In the genomic region with DNA sequence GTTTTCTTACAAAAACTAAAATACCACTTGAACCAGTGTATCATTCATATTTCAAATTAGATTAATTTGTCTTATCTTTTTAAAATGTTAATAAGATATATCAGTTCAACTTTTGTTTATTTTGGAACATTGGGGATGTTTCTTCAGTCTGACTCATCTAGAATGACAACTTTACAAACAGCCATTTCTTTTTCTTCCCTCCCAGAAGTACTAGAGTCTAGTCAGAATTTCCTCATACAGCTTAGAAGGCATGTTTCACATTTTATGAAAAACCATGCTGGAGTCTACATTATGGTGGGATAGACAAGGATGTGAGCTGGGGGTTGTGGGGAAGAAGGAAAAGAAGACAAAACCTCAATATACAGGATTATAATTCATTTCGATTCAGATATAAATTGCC, we compare ENCODE assay signal across 18 cellular contexts.
DNase-seq lines count a peak whose midpoint lies in the region; ATAC-seq and TF ChIP-seq lines count a peak whose summit lies in the region.
"Had no signal": no experiment of that assay in that cellular context is flagged by ENCODE, and none has a peak within 500 bp of the region (broad histone marks: within the 10 kb centered on the region; RNA-seq: fewer than 3 reads in every experiment).

No MANE protein-coding gene starts in this region.

- H3K4me1 ChIP-seq in ACC112 (ENCODE audit: control insufficient read depth, insufficient read depth, low read length, unreplicated experiment) (peaks cover 13% of the 10 kb centered on the region), SK-N-SH (ENCODE audit: control insufficient read depth in 1 of 2, insufficient read depth in 2 of 2, low read depth in 1 of 2, low read length in 1 of 2) (peaks cover 5 to 14% of the 10 kb centered on the region in 2 experiments), foreskin keratinocyte (no peaks in the 10 kb centered on the region)
- H3K4me1 ChIP-seq: A549 had no signal

- H3K36me3 ChIP-seq in ACC112 (ENCODE audit: insufficient read depth, low read length) = no peaks in the 10 kb centered on the region
- no peaks in the 10 kb centered on the region for H3K36me3 ChIP-seq in SK-N-SH (replicated peaks in 1 of 2; ENCODE audit: control insufficient read depth in 1 of 2, insufficient read depth in 2 of 2, low read length in 1 of 2)

- ATAC-seq in stimulated activated effector memory CD8-positive, alpha-beta T cell treated with anti-CD3 and anti-CD28 coated beads, Interleukin-12 subunit alpha, Interleukin-12 subunit beta, amount 100 ng/mL, for 72 hours = no peak
- ATAC-seq in HG02678 (IDR thresholded peaks at IDR 0.05; ENCODE audit: unreplicated experiment) (no peak), foreskin keratinocyte (no peak)
- ATAC-seq: A549, K562 had no signal

- intact Hi-C loops in Calu3 (cut with micrococcal nuclease; ENCODE audit: unreplicated experiment) = no loop called here

- no peaks in the 10 kb centered on the region for H4K20me1 ChIP-seq in SK-N-SH (ENCODE audit: insufficient read depth)

- TF ChIP-seq CTCF in SK-N-SH (IDR thresholded peaks at IDR 0.05) (no peak), choroid plexus epithelial cell (conservative IDR thresholded peaks at IDR 0.05; ENCODE audit: low read depth, low read length) (no peak), Calu3 (IDR thresholded peaks at IDR 0.05; ENCODE audit: unreplicated experiment) (no peak), foreskin keratinocyte (conservative IDR thresholded peaks at IDR 0.05) (no peak)

- H3K27me3 ChIP-seq in ACC112 (ENCODE audit: insufficient read depth, low read length) = no peaks in the 10 kb centered on the region
- no peaks in the 10 kb centered on the region for H3K27me3 ChIP-seq in SK-N-SH (ENCODE audit: insufficient read depth)
- no peaks in the 10 kb centered on the region for H3K27me3 ChIP-seq in foreskin keratinocyte

- no TSS peak for BruUV-seq in Calu3 (replicated peaks; lab: Mats Ljungman, UMichigan)

- no peaks in the 10 kb centered on the region for H3K9me2 ChIP-seq in SK-N-SH

- H3K27ac ChIP-seq in ACC112 (ENCODE audit: low read depth, low read length) = peak overlapping the region; percentile 20; the same call in 1 of the 2 replicates
- H3K27ac ChIP-seq in SK-N-SH (ENCODE audit: low read depth in 2 of 2, low read length in 1 of 2) = peak overlapping the region in 1 of 2 experiments; percentile 55; a peak in 1 of 4 replicates
- H3K27ac ChIP-seq in foreskin keratinocyte = no peak overlapping the region
- H3K27ac ChIP-seq: A549 had no signal

- no peak for TF ChIP-seq RAD21 in SK-N-SH (IDR thresholded peaks at IDR 0.05; ENCODE audit: low read length)

- H3K9me3 Mint-ChIP-seq in Calu3 (ENCODE audit: low read depth, unreplicated experiment) = no peaks in the 10 kb centered on the region
- H3K9me3 Mint-ChIP-seq in stimulated activated effector memory CD8-positive, alpha-beta T cell treated with anti-CD3 and anti-CD28 coated beads, Interleukin-12 subunit alpha, Interleukin-12 subunit beta, amount 100 ng/mL, for 72 hours = peaks cover 2% of the 10 kb centered on the region

- no peak overlapping the region for H3K4me3 ChIP-seq in ACC112 (ENCODE audit: low read depth, low read length)
- no peak overlapping the region for H3K4me3 ChIP-seq in SK-N-SH (ENCODE audit: low read depth in 2 of 2, low read length in 1 of 2)
- no peak overlapping the region for H3K4me3 ChIP-seq in choroid plexus epithelial cell (ENCODE audit: low read depth, low read length)
- H3K4me3 ChIP-seq: A549, K562 had no signal

- no peak overlapping the region for H3K4me2 ChIP-seq in SK-N-SH
- H3K4me2 ChIP-seq: A549 had no signal

- POLR2A ChIA-PET in SK-N-SH (lab: Yijun Ruan, JAX) = no interaction called here

- H3K9ac ChIP-seq in SK-N-SH = no peak overlapping the region

- no peaks in the 10 kb centered on the region for H3K27me3 Mint-ChIP-seq in Calu3 (ENCODE audit: unreplicated experiment)

- DNase-seq in SK-N-SH (no peak), choroid plexus epithelial cell (ENCODE audit: low read depth) (peak; percentile 45), iris pigment epithelial cell (ENCODE audit: low read depth) (peak; percentile 61), Calu3 (no peak), foreskin keratinocyte (no peak)
- DNase-seq in stimulated activated effector memory CD8-positive, alpha-beta T cell treated with anti-CD3 and anti-CD28 coated beads, Interleukin-12 subunit alpha, Interleukin-12 subunit beta, amount 100 ng/mL, for 72 hours (ENCODE audit: low spot score in 2 of 2) = no peak
- DNase-seq: GF-D8, NCI-H1436 treated with DMSO at 0.1 percent for 48 hours, NCI-H2029 treated with DMSO at 0.1 percent for 48 hours, NCI-H2171 treated with DMSO at 0.1 percent for 48 hours, NCI-H748 treated with DMSO at 0.1 percent for 48 hours, OCI-M1, RPMI8226 had no signal

- H3K79me2 ChIP-seq in ACC112 (ENCODE audit: control insufficient read depth, insufficient read depth, low read length, unreplicated experiment) (no peaks in the 10 kb centered on the region), SK-N-SH (ENCODE audit: insufficient read depth) (no peaks in the 10 kb centered on the region)

- H2AFZ ChIP-seq in ACC112 (ENCODE audit: low read length, unreplicated experiment) = no peak overlapping the region
- no peak overlapping the region for H2AFZ ChIP-seq in SK-N-SH (ENCODE audit: low read depth)

- no peak for TF ChIP-seq EP300 in SK-N-SH (IDR thresholded peaks at IDR 0.05; ENCODE audit: borderline replicate concordance in 1 of 2, low read depth in 1 of 2, low read length in 1 of 2)

- no peak overlapping the region for H3K4me3 Mint-ChIP-seq in Calu3 (ENCODE audit: low read depth, unreplicated experiment)
- no peak overlapping the region for H3K4me3 Mint-ChIP-seq in stimulated activated effector memory CD8-positive, alpha-beta T cell treated with anti-CD3 and anti-CD28 coated beads, Interleukin-12 subunit alpha, Interleukin-12 subunit beta, amount 100 ng/mL, for 72 hours
- H3K4me3 Mint-ChIP-seq: CD14-positive monocyte had no signal

- CTCF ChIA-PET in SK-N-SH (lab: Yijun Ruan, JAX) (no interaction called here), Calu3 (lab: Charles Lee) (no interaction called here)

- no peak overlapping the region for H3K27ac Mint-ChIP-seq in Calu3 (ENCODE audit: unreplicated experiment)
- no peak overlapping the region for H3K27ac Mint-ChIP-seq in stimulated activated effector memory CD8-positive, alpha-beta T cell treated with anti-CD3 and anti-CD28 coated beads, Interleukin-12 subunit alpha, Interleukin-12 subunit beta, amount 100 ng/mL, for 72 hours
- H3K27ac Mint-ChIP-seq: CD14-positive monocyte had no signal

- no peaks in the 10 kb centered on the region for H3K4me1 Mint-ChIP-seq in Calu3 (ENCODE audit: low read depth, unreplicated experiment)
- no peaks in the 10 kb centered on the region for H3K4me1 Mint-ChIP-seq in stimulated activated effector memory CD8-positive, alpha-beta T cell treated with anti-CD3 and anti-CD28 coated beads, Interleukin-12 subunit alpha, Interleukin-12 subunit beta, amount 100 ng/mL, for 72 hours
- H3K4me1 Mint-ChIP-seq: CD14-positive monocyte had no signal

- 83% methylated on average over 1 of the region's 1 CpG for WGBS in SK-N-SH (ENCODE audit: low lambda C conversion rate)

- peaks cover 26% of the 10 kb centered on the region for H3F3A ChIP-seq in SK-N-SH (replicated peaks; ENCODE audit: insufficient read depth)

- no peaks in the 10 kb centered on the region for H3K9me3 ChIP-seq in SK-N-SH
- H3K9me3 ChIP-seq: A549 had no signal

- H3K36me3 Mint-ChIP-seq in Calu3 (ENCODE audit: insufficient read depth, unreplicated experiment) = no peaks in the 10 kb centered on the region
- H3K36me3 Mint-ChIP-seq in stimulated activated effector memory CD8-positive, alpha-beta T cell treated with anti-CD3 and anti-CD28 coated beads, Interleukin-12 subunit alpha, Interleukin-12 subunit beta, amount 100 ng/mL, for 72 hours = no peaks in the 10 kb centered on the region
- H3K36me3 Mint-ChIP-seq: CD14-positive monocyte had no signal

TF ChIP-seq in SK-N-SH, 30 proteins besides CTCF, POLR2A, EP300 and RAD21:
- TF ChIP-seq TAF1 (IDR thresholded peaks at IDR 0.05; ENCODE audit: borderline replicate concordance, low read depth, low read length) (no peak), NFIC (IDR thresholded peaks at IDR 0.05; ENCODE audit: borderline replicate concordance) (peak; percentile 39; the same call in 1 of the 2 replicates), JUND (IDR thresholded peaks at IDR 0.05) (peak; percentile 20; the same call in 1 of the 2 replicates)
- TF ChIP-seq, protein P1, sequence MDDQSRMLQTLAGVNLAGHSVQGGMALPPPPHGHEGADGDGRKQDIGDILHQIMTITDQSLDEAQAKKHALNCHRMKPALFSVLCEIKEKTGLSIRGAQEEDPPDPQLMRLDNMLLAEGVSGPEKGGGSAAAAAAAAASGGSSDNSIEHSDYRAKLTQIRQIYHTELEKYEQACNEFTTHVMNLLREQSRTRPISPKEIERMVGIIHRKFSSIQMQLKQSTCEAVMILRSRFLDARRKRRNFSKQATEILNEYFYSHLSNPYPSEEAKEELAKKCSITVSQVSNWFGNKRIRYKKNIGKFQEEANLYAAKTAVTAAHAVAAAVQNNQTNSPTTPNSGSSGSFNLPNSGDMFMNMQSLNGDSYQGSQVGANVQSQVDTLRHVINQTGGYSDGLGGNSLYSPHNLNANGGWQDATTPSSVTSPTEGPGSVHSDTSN (IDR thresholded peaks at IDR 0.05) = peak; percentile 34; the same call in 1 of the 2 replicates

Comparison
In these comparisons a context has a peak if more than half of its experiments do, and no peak if none do; other contexts are left out.
1. DNase-seq: peak in choroid plexus epithelial cell (single experiment) and iris pigment epithelial cell (single experiment); none in SK-N-SH (single experiment), Calu3 (single experiment), stimulated activated effector memory CD8-positive, alpha-beta T cell treated with anti-CD3 and anti-CD28 coated beads, Interleukin-12 subunit alpha, Interleukin-12 subunit beta, amount 100 ng/mL, for 72 hours (0 of 2) and foreskin keratinocyte (0 of 2).